9 cellular contexts compared by ENCODE assay signal in the genomic region with DNA sequence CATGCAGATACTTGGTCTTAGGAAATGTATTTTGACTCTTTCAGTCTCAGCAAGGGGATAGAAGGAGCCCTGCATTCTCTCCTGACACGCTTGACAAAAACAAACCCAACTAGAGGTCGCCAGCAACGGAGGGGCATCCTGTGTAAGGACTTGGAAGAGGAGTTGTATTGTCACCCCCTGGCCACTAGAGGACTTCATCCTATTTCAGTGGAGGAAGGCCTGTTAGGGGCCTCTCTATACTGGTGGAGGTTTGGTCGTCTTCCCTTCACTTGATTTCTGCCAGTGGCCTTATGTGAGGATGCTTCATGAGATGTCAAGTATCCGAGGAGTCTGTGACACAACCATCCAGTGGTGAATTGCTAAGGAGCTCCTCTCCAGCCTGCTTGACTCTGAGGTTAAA.
DNase-seq lines count a peak whose midpoint lies in the region; ATAC-seq and TF ChIP-seq lines count a peak whose summit lies in the region.
"Had no signal": no experiment of that assay in that cellular context is flagged by ENCODE, and none has a peak within 500 bp of the region (broad histone marks: within the 10 kb centered on the region; RNA-seq: fewer than 3 reads in every experiment).

No MANE protein-coding gene starts in this region.

- intact Hi-C loops in left ventricle myocardium inferior (cut with micrococcal nuclease) = no loop called here
- intact Hi-C loops in cardiac septum (cut with DNase I) = loop anchor here (10.0 kb wide), 2 partner anchors 124 to 126 kb away; partner anchors contain the start of gene STC2
- intact Hi-C loops in thyroid gland (cut with DNase I) = no loop called here

- H3K79me2 ChIP-seq in Loucy (ENCODE audit: insufficient read depth, low read length) = no peaks in the 10 kb centered on the region

- H3K4me3 ChIP-seq in left ventricle myocardium inferior = no peak overlapping the region
- no peak overlapping the region for H3K4me3 ChIP-seq in Loucy (ENCODE audit: low read length, poor library complexity, severe bottlenecking)
- no peak overlapping the region for H3K4me3 ChIP-seq in epithelial cell of esophagus (ENCODE audit: low read length)
- H3K4me3 ChIP-seq in thyroid gland (replicated peaks in 1 of 3) = no peak overlapping the region
- no peak overlapping the region for H3K4me3 ChIP-seq in coronary artery

- H3K36me3 ChIP-seq in left ventricle myocardium inferior (no peaks in the 10 kb centered on the region), Loucy (ENCODE audit: insufficient read depth, low read length) (no peaks in the 10 kb centered on the region), thyroid gland (no peaks in the 10 kb centered on the region)

- H3F3A ChIP-seq in Loucy (ENCODE audit: low read depth) = no peaks in the 10 kb centered on the region

- no peak for TF ChIP-seq POLR2A in thyroid gland (IDR thresholded peaks at IDR 0.05)

- no peak for ATAC-seq in HG02938 (IDR thresholded peaks at IDR 0.05; ENCODE audit: unreplicated experiment)

- H3K9me3 ChIP-seq in left ventricle myocardium inferior (replicated peaks) (no peaks in the 10 kb centered on the region), Loucy (ENCODE audit: insufficient read depth, low read depth, low read length) (no peaks in the 10 kb centered on the region), thyroid gland (no peaks in the 10 kb centered on the region)

- peak overlapping the region; percentile 83 for H3K27ac ChIP-seq in left ventricle myocardium inferior (replicated peaks)
- no peak overlapping the region for H3K27ac ChIP-seq in thyroid gland
- H3K27ac ChIP-seq in coronary artery = no peak overlapping the region

- 68 to 69% methylated on average over 5 of the region's 5 CpGs for WGBS in thyroid gland, 2 donors

- H2AFZ ChIP-seq in Loucy (ENCODE audit: low read length) = 0 out of 2 replicates have a peak overlapping the region, but pooled peaks have one; percentile 43

- H3K4me1 ChIP-seq in left ventricle myocardium inferior (peaks cover 42% of the 10 kb centered on the region), Loucy (ENCODE audit: insufficient read depth, low read length, poor library complexity, severe bottlenecking) (peaks cover 1% of the 10 kb centered on the region), thyroid gland (no peaks in the 10 kb centered on the region)

- peak; percentile 34 for TF ChIP-seq CTCF in left ventricle myocardium inferior (IDR thresholded peaks at IDR 0.05; ENCODE audit: borderline replicate concordance)
- peak; percentile 57 for TF ChIP-seq CTCF in Loucy (conservative IDR thresholded peaks at IDR 0.05; ENCODE audit: low read length)
- peak; percentile 45 for TF ChIP-seq CTCF in epithelial cell of esophagus (IDR thresholded peaks at IDR 0.05; ENCODE audit: insufficient read depth, low read depth, low read length, missing control alignments)
- TF ChIP-seq CTCF in thyroid gland (IDR thresholded peaks at IDR 0.05) = peak in 4 of 6 experiments; percentile 26 to 44 (median 40)
- TF ChIP-seq CTCF in coronary artery (IDR thresholded peaks at IDR 0.05) = no peak

- no peak overlapping the region for H3K9ac ChIP-seq in Loucy (ENCODE audit: low read depth, low read length, poor library complexity, severe bottlenecking)

- H3K4me2 ChIP-seq in Loucy (ENCODE audit: low read depth, low read length, poor library complexity, severe bottlenecking) = no peak overlapping the region

- H4K20me1 ChIP-seq in Loucy (ENCODE audit: insufficient read depth, low read length, poor library complexity, severe bottlenecking) = no peaks in the 10 kb centered on the region

- no peaks in the 10 kb centered on the region for H3K9me2 ChIP-seq in Loucy (replicated peaks; ENCODE audit: low read depth, low read length)

- no peak for DNase-seq in left ventricle myocardium inferior
- DNase-seq in cardiac septum (ENCODE audit: low spot score) = no peak
- DNase-seq in epithelial cell of esophagus (ENCODE audit: low read depth) = peak; percentile 23
- DNase-seq in thyroid gland = peak; percentile 8 to 18
- no peak for DNase-seq in coronary artery (ENCODE audit: low spot score)
- no peak for DNase-seq in NCI-H2081 (lab: John Stamatoyannopoulos, UW)
- DNase-seq: activated naive CD8-positive, alpha-beta T cell treated with anti-CD3 and anti-CD28 coated beads, Interleukin-2, amount 10 ng/mL, durations not matched to agents 7 days and 5 days had no signal

- H3K27me3 ChIP-seq in left ventricle myocardium inferior (ENCODE audit: low read depth) (no peaks in the 10 kb centered on the region), Loucy (ENCODE audit: insufficient read depth, low read length, poor library complexity, severe bottlenecking) (no peaks in the 10 kb centered on the region), thyroid gland (no peaks in the 10 kb centered on the region)

Comparison
In these comparisons a context has a peak if more than half of its experiments do, and no peak if none do; other contexts are left out.
1. DNase-seq: peak in epithelial cell of esophagus (single experiment) and thyroid gland (2 of 2); none in left ventricle myocardium inferior (single experiment), cardiac septum (single experiment), coronary artery (single experiment) and NCI-H2081 (0 of 2).